In genomic region chr3:178336336-178336735, GRCh38 we compare ENCODE assay signal across 23 cellular contexts.
"Had no signal": no experiment of that assay in that cellular context is flagged by ENCODE, and none has a peak within 500 bp of the region (broad histone marks: within the 10 kb centered on the region; RNA-seq: fewer than 3 reads in every experiment).

No MANE protein-coding gene starts in this region.

- ATAC-seq: esophagus mucosa, gastrocnemius medialis, heart right ventricle, left cardiac atrium, left lung, left ventricle myocardium superior, lower lobe of right lung had no signal

- H3K4me1 Mint-ChIP-seq: immature natural killer cell had no signal

- H3K4me3 Mint-ChIP-seq: immature natural killer cell had no signal

- H3K9me3 Mint-ChIP-seq: immature natural killer cell had no signal

- H3K36me3 Mint-ChIP-seq: immature natural killer cell had no signal

- H3K4me3 ChIP-seq: coronary artery, dorsolateral prefrontal cortex, esophagus squamous epithelium, gastrocnemius medialis, heart right ventricle, left lung, lower lobe of right lung had no signal

- H3K27me3 ChIP-seq: dorsolateral prefrontal cortex, esophagus squamous epithelium, gastrocnemius medialis, heart right ventricle, left lung had no signal

- H3K9me3 ChIP-seq: esophagus squamous epithelium, gastrocnemius medialis, left lung, lower lobe of right lung had no signal

- H3K27ac ChIP-seq: coronary artery, dorsolateral prefrontal cortex, epithelial cell of prostate, esophagus squamous epithelium, gastrocnemius medialis, heart right ventricle, left lung, lower lobe of right lung had no signal

- H3K4me1 ChIP-seq: esophagus squamous epithelium, gastrocnemius medialis, left lung had no signal

- H3K27ac Mint-ChIP-seq: immature natural killer cell had no signal

- DNase-seq: dorsolateral prefrontal cortex; effector CD4-positive, alpha-beta T cell; effector memory CD4-positive, alpha-beta T cell; erythroblast; esophagus squamous epithelium; foreskin fibroblast; foreskin melanocyte; gastrocnemius medialis; glutamatergic neuron; head of caudate nucleus; heart right ventricle; hypothalamus; immature natural killer cell; islet precursor cell; left cardiac atrium; left lung; left ventricle myocardium superior; lower lobe of right lung; mesenchymal stem cell; midbrain had no signal

- H3K36me3 ChIP-seq: esophagus squamous epithelium, gastrocnemius medialis, heart right ventricle, left lung, lower lobe of right lung had no signal
